16 cellular contexts compared by ENCODE assay signal in the genomic region with DNA sequence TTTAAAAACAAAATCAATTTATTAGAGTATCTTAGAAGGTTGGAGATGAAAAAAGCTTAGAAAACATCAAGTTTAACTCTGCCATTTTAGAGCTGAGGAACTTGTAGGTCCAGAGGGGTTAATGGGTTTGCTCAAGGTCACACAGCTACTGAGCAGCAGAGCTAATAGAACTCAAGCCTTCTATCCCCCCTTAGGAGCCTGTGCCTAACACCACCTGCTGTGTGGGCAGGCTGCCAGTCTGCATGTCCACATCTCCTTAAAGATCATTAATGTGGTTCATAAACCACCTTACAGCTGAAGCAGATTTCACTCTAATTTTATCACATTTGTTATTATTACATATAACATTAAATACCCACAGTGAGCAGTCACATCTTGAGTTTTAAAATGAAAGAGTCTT. TPM values are rescaled to one million over a fixed set of nuclear protein-coding genes. Genes with fewer than 3 reads are reported as not detected.
DNase-seq lines count a peak whose midpoint lies in the region; ATAC-seq lines count a peak whose summit lies in the region.
"Had no signal": no experiment of that assay in that cellular context is flagged by ENCODE, and none has a peak within 500 bp of the region (broad histone marks: within the 10 kb centered on the region; RNA-seq: fewer than 3 reads in every experiment).

No MANE protein-coding gene starts in this region.

- no peak for ATAC-seq in HG03097 (IDR thresholded peaks at IDR 0.05; ENCODE audit: low FRiP score, unreplicated experiment)
- ATAC-seq in GM19328 (IDR thresholded peaks at IDR 0.05; ENCODE audit: unreplicated experiment): no peak

- DNase-seq in NCI-H2196 (lab: John Stamatoyannopoulos, UW; ENCODE audit: unreplicated experiment) (peak; percentile 28), NCI-H2196 treated with DMSO at 0.1 percent for 48 hours (lab: John Stamatoyannopoulos, UW; ENCODE audit: unreplicated experiment) (no peak), DMS79 (lab: John Stamatoyannopoulos, UW) (peak; percentile 6), NCI-H446 treated with DMSO at 0.1 percent for 48 hours (lab: John Stamatoyannopoulos, UW) (peak; percentile 29), glomerular visceral epithelial cell (ENCODE audit: extremely low spot score) (peak; percentile 11), mucosa of gallbladder (ENCODE audit: low spot score) (no peak)
- DNase-seq: ACHN; CD4-positive, alpha-beta T cell; H9; Kasumi-1; MV-4-11; NCI-H187; OCI-M1; T-helper 9 cell had no signal

RNA-seq across cellular contexts. Expression of a gene that starts 14.1 kb away (rescaled TPM):
- total RNA-seq in mucosa of gallbladder: 3.4 TPM

RNA-seq across cellular contexts. Expression of a gene that starts 52.6 kb away (rescaled TPM):
- total RNA-seq in mucosa of gallbladder: 26.0 TPM

RNA-seq across cellular contexts. Expression of a gene that starts 57.2 kb away (rescaled TPM):
- total RNA-seq in mucosa of gallbladder: 27.6 TPM

Comparison
In these comparisons a context has a peak if more than half of its experiments do, and no peak if none do; other contexts are left out.
1. DNase-seq: peak in NCI-H2196 (single experiment), DMS79 (single experiment), NCI-H446 treated with DMSO at 0.1 percent for 48 hours (single experiment) and glomerular visceral epithelial cell (single experiment); none in NCI-H2196 treated with DMSO at 0.1 percent for 48 hours (single experiment) and mucosa of gallbladder (single experiment).